Comparison of ENCODE assay signal across 8 cellular contexts in genomic region chr13:20161275-20161950, GRCh38. TPM values are rescaled to one million over a fixed set of nuclear protein-coding genes. Genes with fewer than 3 reads are reported as not detected.
DNase-seq lines count a peak whose midpoint lies in the region; ATAC-seq, FAIRE-seq and TF ChIP-seq lines count a peak whose summit lies in the region.

No MANE protein-coding gene starts in this region.

- H3K27ac ChIP-seq in RWPE2 (ENCODE audit: poor library complexity, severe bottlenecking) = no peak overlapping the region

- H3K4me3 ChIP-seq in RWPE2 (ENCODE audit: severe bottlenecking) = peak overlapping the region; percentile 33

- ATAC-seq in GM18502 (IDR thresholded peaks at IDR 0.05; ENCODE audit: poor library complexity, unreplicated experiment) (peak; percentile 53), HG02623 (IDR thresholded peaks at IDR 0.05; ENCODE audit: unreplicated experiment) (peak; percentile 39), RWPE2 (ENCODE audit: low read depth) (no peak; the same call in 2 of the 3 replicates)
- ATAC-seq in stimulated activated naive CD8-positive, alpha-beta T cell treated with anti-CD3 and anti-CD28 coated beads, Interleukin-15, amount 100 ng/mL, for 72 hours = peak; percentile 79

- H3K9me3 ChIP-seq in RWPE2 (ENCODE audit: severe bottlenecking) = no peaks in the 10 kb centered on the region

- peaks cover 91% of the 10 kb centered on the region for H3K27me3 Mint-ChIP-seq in brain
- peaks cover 51% of the 10 kb centered on the region for H3K27me3 Mint-ChIP-seq in mesothelial cell of epicardium (ENCODE audit: low read depth)
- H3K27me3 Mint-ChIP-seq in stimulated activated naive CD8-positive, alpha-beta T cell treated with anti-CD3 and anti-CD28 coated beads, Interleukin-15, amount 100 ng/mL, for 72 hours = peaks cover 26% of the 10 kb centered on the region

- TF ChIP-seq CTCF in RWPE2 (IDR thresholded peaks at IDR 0.05; ENCODE audit: poor library complexity, severe bottlenecking) = no peak
- no peak for TF ChIP-seq CTCF in brain (conservative IDR thresholded peaks at IDR 0.05)
- no peak for TF ChIP-seq CTCF in mesothelial cell of epicardium (IDR thresholded peaks at IDR 0.05; ENCODE audit: unreplicated experiment)

- no peaks in the 10 kb centered on the region for H3K4me1 ChIP-seq in RWPE2 (ENCODE audit: insufficient read depth, poor library complexity, severe bottlenecking)

- FAIRE-seq in GM19239 (lab: Jason Lieb, UNC) = no peak

- no peaks in the 10 kb centered on the region for H3K36me3 ChIP-seq in RWPE2 (ENCODE audit: low read depth)

- DNase-seq in RWPE2 (ENCODE audit: low spot score) = no peak
- no peak for DNase-seq in mesothelial cell of epicardium (ENCODE audit: low spot score in 2 of 2, unreplicated experiment in 2 of 2)
- peak; percentile 79 for DNase-seq in stimulated activated naive CD8-positive, alpha-beta T cell treated with anti-CD3 and anti-CD28 coated beads, Interleukin-15, amount 100 ng/mL, for 72 hours
- DNase-seq in NCI-H2196 treated with DMSO at 0.1 percent for 48 hours (lab: John Stamatoyannopoulos, UW; ENCODE audit: unreplicated experiment) = no peak
- no peak for DNase-seq in GM19239 (ENCODE audit: insufficient read length, low spot score)

- peaks cover 54% of the 10 kb centered on the region for H3K27me3 ChIP-seq in RWPE2 (ENCODE audit: insufficient read depth, poor library complexity, severe bottlenecking)

- H3K4me1 Mint-ChIP-seq in brain (peaks cover 10% of the 10 kb centered on the region), mesothelial cell of epicardium (peaks cover 30% of the 10 kb centered on the region)
- H3K4me1 Mint-ChIP-seq in stimulated activated naive CD8-positive, alpha-beta T cell treated with anti-CD3 and anti-CD28 coated beads, Interleukin-15, amount 100 ng/mL, for 72 hours = peaks cover 15% of the 10 kb centered on the region

- peaks cover 2 to 5% (median 4%) of the 10 kb centered on the region in 5 experiments for H3K9me3 Mint-ChIP-seq in brain
- H3K9me3 Mint-ChIP-seq in mesothelial cell of epicardium = no peaks in the 10 kb centered on the region
- H3K9me3 Mint-ChIP-seq in stimulated activated naive CD8-positive, alpha-beta T cell treated with anti-CD3 and anti-CD28 coated beads, Interleukin-15, amount 100 ng/mL, for 72 hours = no peaks in the 10 kb centered on the region

- peak overlapping the region; percentile 61 to 86 (median 68) for H3K4me3 Mint-ChIP-seq in brain
- peak overlapping the region; percentile 60 for H3K4me3 Mint-ChIP-seq in mesothelial cell of epicardium
- H3K4me3 Mint-ChIP-seq in stimulated activated naive CD8-positive, alpha-beta T cell treated with anti-CD3 and anti-CD28 coated beads, Interleukin-15, amount 100 ng/mL, for 72 hours = peak overlapping the region; percentile 87 to 88

- no peaks in the 10 kb centered on the region for H3K36me3 Mint-ChIP-seq in brain
- no peaks in the 10 kb centered on the region for H3K36me3 Mint-ChIP-seq in mesothelial cell of epicardium

- H3K27ac Mint-ChIP-seq in brain (no peak overlapping the region), mesothelial cell of epicardium (no peak overlapping the region)
- peak overlapping the region; percentile 33 to 91 for H3K27ac Mint-ChIP-seq in stimulated activated naive CD8-positive, alpha-beta T cell treated with anti-CD3 and anti-CD28 coated beads, Interleukin-15, amount 100 ng/mL, for 72 hours

RNA-seq across cellular contexts. Expression of gene GJA3, which starts 0.6 kb away (rescaled TPM):
- not detected for polyA plus RNA-seq in brain (ENCODE audit: insufficient read depth, low read depth, low replicate concordance)
- total RNA-seq in mesothelial cell of epicardium = 4.4 to 5.3 TPM (median 5.2 TPM) in 3 replicates

RNA-seq across cellular contexts. Expression of gene GJB2, which starts 31.3 kb away (rescaled TPM):
- 1.0 TPM for polyA plus RNA-seq in brain (ENCODE audit: insufficient read depth, low read depth, low replicate concordance)
- total RNA-seq in mesothelial cell of epicardium = 24.4 to 27.2 TPM (median 25.4 TPM) in 3 replicates

Comparison
In these comparisons a context has a peak if more than half of its experiments do, and no peak if none do; other contexts are left out.
1. DNase-seq: peak in stimulated activated naive CD8-positive, alpha-beta T cell treated with anti-CD3 and anti-CD28 coated beads, Interleukin-15, amount 100 ng/mL, for 72 hours (2 of 2); none in RWPE2 (single experiment), mesothelial cell of epicardium (0 of 2), NCI-H2196 treated with DMSO at 0.1 percent for 48 hours (single experiment) and GM19239 (single experiment).
2. H3K27ac Mint-ChIP-seq: peak in stimulated activated naive CD8-positive, alpha-beta T cell treated with anti-CD3 and anti-CD28 coated beads, Interleukin-15, amount 100 ng/mL, for 72 hours (2 of 2); none in brain (0 of 5) and mesothelial cell of epicardium (single experiment).
3. Peak in every context shown above with its lines, with median percentiles within 50 percentile points of each other: H3K4me3 Mint-ChIP-seq.